Comparison of ENCODE assay signal across 3 cellular contexts in the genomic region with DNA sequence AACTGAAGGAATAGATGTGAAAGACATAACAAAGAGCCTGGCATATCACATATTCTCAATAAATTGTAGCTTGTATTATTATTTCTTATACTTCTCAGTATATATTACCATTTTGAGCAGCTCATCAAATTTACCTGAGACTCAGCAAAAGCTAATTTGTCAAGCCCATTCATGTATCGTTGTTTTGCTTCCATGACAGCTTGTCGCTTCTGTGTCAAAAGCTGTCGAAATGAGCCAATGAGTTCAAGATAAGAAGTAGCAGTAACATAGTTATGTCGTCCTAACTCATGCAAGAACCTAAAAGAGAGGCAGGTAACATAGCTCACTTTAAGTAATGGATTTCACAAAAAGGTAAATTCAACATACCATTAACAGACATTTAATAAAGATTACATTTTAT.
"Had no signal": no experiment of that assay in that cellular context is flagged by ENCODE, and none has a peak within 500 bp of the region (broad histone marks: within the 10 kb centered on the region; RNA-seq: fewer than 3 reads in every experiment).

No MANE protein-coding gene starts in this region.

- H3K4me3 ChIP-seq: GM12878 had no signal

- DNase-seq: GDM1, GF-D8 had no signal
